In the genomic region with DNA sequence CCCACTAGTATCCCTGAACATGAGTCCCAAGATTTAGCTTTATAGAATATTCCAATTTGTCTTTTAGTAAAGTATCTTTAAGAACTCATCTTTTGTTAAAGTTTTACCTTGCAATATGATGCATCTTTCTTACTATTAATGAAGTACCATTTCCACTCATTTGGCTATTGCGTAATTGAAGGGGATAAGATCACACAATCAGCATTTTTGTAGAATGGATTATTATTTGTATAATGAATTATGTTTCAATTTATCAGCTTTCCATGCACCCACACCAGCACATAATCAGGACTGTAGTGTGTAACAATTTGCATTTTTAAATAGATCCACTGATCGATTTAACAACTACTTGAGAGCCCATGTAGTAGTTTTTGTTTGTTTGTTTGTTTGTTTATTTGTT, we compare ENCODE assay signal across 9 cellular contexts.
"Had no signal": no experiment of that assay in that cellular context is flagged by ENCODE, and none has a peak within 500 bp of the region (broad histone marks: within the 10 kb centered on the region; RNA-seq: fewer than 3 reads in every experiment).

No MANE protein-coding gene starts in this region.

- H3K4me2 ChIP-seq: KMS-11 had no signal

- H3K27ac ChIP-seq: GM23248, HL-60, KMS-11 had no signal

- FAIRE-seq: H54 had no signal

- H3K9ac ChIP-seq: GM23248, KMS-11 had no signal

- DNase-seq: GM23248, GOT3, H9, HCEC 1CT, Karpas-422, KBM-7 had no signal

- H3K4me3 ChIP-seq: GM23248 had no signal

- H2AFZ ChIP-seq: GM23248 had no signal
